In the genomic region with DNA sequence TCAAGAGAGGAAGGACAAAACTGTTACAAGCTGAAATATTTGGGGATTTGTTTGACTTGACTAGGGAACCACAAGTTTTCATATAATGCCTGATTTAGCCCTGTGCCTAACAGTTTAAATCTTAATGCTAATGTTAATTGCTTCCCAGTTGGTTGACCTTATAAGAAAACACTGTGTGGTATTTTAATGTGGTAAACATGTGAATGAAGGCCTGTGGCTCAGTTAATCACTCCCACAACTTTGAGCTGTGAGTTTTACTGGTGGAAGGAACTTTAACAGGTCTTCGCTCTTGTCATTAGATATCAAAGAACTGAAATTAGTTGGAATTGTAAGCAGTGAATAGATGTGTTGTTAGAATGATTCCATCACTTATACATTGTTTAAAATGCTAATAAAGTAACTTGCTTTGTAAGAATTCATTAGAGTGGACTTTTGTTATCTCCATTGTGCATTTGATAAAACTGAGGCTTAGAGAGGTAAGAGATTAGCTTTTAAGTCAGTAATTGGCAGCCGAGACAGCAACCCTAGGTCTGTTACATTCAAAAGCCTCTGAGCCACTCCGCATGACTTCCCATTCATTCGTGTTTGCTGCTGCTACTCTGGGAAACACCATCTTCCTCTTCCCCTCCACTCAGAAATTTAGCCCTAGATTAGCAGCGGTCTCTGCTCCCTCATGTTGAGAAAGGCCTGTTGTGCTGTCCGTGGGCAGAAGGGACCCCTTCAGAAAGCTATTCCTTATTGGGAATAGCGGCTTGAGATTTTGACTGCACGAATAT, we compare ENCODE assay signal across 1 cellular context.
A peak's percentile ranks its signal among the peaks of the same experiment; 100 is the strongest.
TF ChIP-seq lines count a peak whose summit lies in the region.

No MANE protein-coding gene starts in this region.

TF ChIP-seq in K562, 482 proteins besides CTCF, POLR2A, EP300 and RAD21 (continued from another document and continues in another):
- TF ChIP-seq, protein P1, sequence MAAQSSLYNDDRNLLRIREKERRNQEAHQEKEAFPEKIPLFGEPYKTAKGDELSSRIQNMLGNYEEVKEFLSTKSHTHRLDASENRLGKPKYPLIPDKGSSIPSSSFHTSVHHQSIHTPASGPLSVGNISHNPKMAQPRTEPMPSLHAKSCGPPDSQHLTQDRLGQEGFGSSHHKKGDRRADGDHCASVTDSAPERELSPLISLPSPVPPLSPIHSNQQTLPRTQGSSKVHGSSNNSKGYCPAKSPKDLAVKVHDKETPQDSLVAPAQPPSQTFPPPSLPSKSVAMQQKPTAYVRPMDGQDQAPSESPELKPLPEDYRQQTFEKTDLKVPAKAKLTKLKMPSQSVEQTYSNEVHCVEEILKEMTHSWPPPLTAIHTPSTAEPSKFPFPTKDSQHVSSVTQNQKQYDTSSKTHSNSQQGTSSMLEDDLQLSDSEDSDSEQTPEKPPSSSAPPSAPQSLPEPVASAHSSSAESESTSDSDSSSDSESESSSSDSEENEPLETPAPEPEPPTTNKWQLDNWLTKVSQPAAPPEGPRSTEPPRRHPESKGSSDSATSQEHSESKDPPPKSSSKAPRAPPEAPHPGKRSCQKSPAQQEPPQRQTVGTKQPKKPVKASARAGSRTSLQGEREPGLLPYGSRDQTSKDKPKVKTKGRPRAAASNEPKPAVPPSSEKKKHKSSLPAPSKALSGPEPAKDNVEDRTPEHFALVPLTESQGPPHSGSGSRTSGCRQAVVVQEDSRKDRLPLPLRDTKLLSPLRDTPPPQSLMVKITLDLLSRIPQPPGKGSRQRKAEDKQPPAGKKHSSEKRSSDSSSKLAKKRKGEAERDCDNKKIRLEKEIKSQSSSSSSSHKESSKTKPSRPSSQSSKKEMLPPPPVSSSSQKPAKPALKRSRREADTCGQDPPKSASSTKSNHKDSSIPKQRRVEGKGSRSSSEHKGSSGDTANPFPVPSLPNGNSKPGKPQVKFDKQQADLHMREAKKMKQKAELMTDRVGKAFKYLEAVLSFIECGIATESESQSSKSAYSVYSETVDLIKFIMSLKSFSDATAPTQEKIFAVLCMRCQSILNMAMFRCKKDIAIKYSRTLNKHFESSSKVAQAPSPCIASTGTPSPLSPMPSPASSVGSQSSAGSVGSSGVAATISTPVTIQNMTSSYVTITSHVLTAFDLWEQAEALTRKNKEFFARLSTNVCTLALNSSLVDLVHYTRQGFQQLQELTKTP (IDR thresholded peaks at IDR 0.05; ENCODE audit: low read depth in 1 of 2, partially characterized antibody in 2 of 2) = peak in 1 of 2 experiments; percentile 11
- TF ChIP-seq ZC3H11A (IDR thresholded peaks at IDR 0.05; ENCODE audit: low read depth, low read length) (no peak), TCFL5 (CRISPR knock-in tag; conservative IDR thresholded peaks at IDR 0.05) (no peak), CEBPB (tag; IDR thresholded peaks at IDR 0.05) (no peak), HNRNPUL1 (IDR thresholded peaks at IDR 0.05; ENCODE audit: low read length) (no peak), HMG20B (CRISPR knock-in tag; IDR thresholded peaks at IDR 0.05) (no peak), ZNF146 (CRISPR knock-in tag; IDR thresholded peaks at IDR 0.05; ENCODE audit: unreplicated experiment) (no peak), ZBTB1 (CRISPR knock-in tag; IDR thresholded peaks at IDR 0.05; ENCODE audit: borderline replicate concordance, low read depth) (no peak), TRIM28 (IDR thresholded peaks at IDR 0.05) (no peak), SAFB (IDR thresholded peaks at IDR 0.05; ENCODE audit: borderline replicate concordance, low read depth, low read length) (no peak), WHSC1 (IDR thresholded peaks at IDR 0.05; ENCODE audit: low read length) (no peak), ZKSCAN8 (CRISPR knock-in tag; IDR thresholded peaks at IDR 0.05) (no peak), ELF2 (CRISPR knock-in tag; IDR thresholded peaks at IDR 0.05) (no peak), MYC (IDR thresholded peaks at IDR 0.05; ENCODE audit: low read depth, low read length) (no peak), MYC (CRISPR knock-in tag; IDR thresholded peaks at IDR 0.05; ENCODE audit: borderline replicate concordance, low read depth) (no peak), CBX2 (IDR thresholded peaks at IDR 0.05; ENCODE audit: insufficient read depth, low read length, poor library complexity, severe bottlenecking) (no peak)
- TF ChIP-seq, protein P2, sequence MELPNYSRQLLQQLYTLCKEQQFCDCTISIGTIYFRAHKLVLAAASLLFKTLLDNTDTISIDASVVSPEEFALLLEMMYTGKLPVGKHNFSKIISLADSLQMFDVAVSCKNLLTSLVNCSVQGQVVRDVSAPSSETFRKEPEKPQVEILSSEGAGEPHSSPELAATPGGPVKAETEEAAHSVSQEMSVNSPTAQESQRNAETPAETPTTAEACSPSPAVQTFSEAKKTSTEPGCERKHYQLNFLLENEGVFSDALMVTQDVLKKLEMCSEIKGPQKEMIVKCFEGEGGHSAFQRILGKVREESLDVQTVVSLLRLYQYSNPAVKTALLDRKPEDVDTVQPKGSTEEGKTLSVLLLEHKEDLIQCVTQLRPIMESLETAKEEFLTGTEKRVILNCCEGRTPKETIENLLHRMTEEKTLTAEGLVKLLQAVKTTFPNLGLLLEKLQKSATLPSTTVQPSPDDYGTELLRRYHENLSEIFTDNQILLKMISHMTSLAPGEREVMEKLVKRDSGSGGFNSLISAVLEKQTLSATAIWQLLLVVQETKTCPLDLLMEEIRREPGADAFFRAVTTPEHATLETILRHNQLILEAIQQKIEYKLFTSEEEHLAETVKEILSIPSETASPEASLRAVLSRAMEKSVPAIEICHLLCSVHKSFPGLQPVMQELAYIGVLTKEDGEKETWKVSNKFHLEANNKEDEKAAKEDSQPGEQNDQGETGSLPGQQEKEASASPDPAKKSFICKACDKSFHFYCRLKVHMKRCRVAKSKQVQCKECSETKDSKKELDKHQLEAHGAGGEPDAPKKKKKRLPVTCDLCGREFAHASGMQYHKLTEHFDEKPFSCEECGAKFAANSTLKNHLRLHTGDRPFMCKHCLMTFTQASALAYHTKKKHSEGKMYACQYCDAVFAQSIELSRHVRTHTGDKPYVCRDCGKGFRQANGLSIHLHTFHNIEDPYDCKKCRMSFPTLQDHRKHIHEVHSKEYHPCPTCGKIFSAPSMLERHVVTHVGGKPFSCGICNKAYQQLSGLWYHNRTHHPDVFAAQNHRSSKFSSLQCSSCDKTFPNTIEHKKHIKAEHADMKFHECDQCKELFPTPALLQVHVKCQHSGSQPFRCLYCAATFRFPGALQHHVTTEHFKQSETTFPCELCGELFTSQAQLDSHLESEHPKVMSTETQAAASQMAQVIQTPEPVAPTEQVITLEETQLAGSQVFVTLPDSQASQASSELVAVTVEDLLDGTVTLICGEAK (IDR thresholded peaks at IDR 0.05) = no peak
- TF ChIP-seq, protein P2 (CRISPR knock-in tag; IDR thresholded peaks at IDR 0.05) = no peak
- TF ChIP-seq, protein P3, sequence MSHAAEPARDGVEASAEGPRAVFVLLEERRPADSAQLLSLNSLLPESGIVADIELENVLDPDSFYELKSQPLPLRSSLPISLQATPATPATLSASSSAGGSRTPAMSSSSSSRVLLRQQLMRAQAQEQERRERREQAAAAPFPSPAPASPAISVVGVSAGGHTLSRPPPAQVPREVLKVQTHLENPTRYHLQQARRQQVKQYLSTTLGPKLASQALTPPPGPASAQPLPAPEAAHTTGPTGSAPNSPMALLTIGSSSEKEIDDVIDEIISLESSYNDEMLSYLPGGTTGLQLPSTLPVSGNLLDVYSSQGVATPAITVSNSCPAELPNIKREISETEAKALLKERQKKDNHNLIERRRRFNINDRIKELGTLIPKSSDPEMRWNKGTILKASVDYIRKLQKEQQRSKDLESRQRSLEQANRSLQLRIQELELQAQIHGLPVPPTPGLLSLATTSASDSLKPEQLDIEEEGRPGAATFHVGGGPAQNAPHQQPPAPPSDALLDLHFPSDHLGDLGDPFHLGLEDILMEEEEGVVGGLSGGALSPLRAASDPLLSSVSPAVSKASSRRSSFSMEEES (CRISPR knock-in tag; IDR thresholded peaks at IDR 0.05) = no peak
- TF ChIP-seq, protein P4, sequence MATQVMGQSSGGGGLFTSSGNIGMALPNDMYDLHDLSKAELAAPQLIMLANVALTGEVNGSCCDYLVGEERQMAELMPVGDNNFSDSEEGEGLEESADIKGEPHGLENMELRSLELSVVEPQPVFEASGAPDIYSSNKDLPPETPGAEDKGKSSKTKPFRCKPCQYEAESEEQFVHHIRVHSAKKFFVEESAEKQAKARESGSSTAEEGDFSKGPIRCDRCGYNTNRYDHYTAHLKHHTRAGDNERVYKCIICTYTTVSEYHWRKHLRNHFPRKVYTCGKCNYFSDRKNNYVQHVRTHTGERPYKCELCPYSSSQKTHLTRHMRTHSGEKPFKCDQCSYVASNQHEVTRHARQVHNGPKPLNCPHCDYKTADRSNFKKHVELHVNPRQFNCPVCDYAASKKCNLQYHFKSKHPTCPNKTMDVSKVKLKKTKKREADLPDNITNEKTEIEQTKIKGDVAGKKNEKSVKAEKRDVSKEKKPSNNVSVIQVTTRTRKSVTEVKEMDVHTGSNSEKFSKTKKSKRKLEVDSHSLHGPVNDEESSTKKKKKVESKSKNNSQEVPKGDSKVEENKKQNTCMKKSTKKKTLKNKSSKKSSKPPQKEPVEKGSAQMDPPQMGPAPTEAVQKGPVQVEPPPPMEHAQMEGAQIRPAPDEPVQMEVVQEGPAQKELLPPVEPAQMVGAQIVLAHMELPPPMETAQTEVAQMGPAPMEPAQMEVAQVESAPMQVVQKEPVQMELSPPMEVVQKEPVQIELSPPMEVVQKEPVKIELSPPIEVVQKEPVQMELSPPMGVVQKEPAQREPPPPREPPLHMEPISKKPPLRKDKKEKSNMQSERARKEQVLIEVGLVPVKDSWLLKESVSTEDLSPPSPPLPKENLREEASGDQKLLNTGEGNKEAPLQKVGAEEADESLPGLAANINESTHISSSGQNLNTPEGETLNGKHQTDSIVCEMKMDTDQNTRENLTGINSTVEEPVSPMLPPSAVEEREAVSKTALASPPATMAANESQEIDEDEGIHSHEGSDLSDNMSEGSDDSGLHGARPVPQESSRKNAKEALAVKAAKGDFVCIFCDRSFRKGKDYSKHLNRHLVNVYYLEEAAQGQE (CRISPR knock-in tag; IDR thresholded peaks at IDR 0.05; ENCODE audit: low read depth) = no peak
- TF ChIP-seq, protein P5, sequence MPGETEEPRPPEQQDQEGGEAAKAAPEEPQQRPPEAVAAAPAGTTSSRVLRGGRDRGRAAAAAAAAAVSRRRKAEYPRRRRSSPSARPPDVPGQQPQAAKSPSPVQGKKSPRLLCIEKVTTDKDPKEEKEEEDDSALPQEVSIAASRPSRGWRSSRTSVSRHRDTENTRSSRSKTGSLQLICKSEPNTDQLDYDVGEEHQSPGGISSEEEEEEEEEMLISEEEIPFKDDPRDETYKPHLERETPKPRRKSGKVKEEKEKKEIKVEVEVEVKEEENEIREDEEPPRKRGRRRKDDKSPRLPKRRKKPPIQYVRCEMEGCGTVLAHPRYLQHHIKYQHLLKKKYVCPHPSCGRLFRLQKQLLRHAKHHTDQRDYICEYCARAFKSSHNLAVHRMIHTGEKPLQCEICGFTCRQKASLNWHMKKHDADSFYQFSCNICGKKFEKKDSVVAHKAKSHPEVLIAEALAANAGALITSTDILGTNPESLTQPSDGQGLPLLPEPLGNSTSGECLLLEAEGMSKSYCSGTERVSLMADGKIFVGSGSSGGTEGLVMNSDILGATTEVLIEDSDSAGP (CRISPR knock-in tag; IDR thresholded peaks at IDR 0.05) = no peak
- TF ChIP-seq, protein P6, sequence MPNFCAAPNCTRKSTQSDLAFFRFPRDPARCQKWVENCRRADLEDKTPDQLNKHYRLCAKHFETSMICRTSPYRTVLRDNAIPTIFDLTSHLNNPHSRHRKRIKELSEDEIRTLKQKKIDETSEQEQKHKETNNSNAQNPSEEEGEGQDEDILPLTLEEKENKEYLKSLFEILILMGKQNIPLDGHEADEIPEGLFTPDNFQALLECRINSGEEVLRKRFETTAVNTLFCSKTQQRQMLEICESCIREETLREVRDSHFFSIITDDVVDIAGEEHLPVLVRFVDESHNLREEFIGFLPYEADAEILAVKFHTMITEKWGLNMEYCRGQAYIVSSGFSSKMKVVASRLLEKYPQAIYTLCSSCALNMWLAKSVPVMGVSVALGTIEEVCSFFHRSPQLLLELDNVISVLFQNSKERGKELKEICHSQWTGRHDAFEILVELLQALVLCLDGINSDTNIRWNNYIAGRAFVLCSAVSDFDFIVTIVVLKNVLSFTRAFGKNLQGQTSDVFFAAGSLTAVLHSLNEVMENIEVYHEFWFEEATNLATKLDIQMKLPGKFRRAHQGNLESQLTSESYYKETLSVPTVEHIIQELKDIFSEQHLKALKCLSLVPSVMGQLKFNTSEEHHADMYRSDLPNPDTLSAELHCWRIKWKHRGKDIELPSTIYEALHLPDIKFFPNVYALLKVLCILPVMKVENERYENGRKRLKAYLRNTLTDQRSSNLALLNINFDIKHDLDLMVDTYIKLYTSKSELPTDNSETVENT (CRISPR knock-in tag; IDR thresholded peaks at IDR 0.05) = no peak
